Comparison of ENCODE assay signal across 20 cellular contexts in the genomic region with DNA sequence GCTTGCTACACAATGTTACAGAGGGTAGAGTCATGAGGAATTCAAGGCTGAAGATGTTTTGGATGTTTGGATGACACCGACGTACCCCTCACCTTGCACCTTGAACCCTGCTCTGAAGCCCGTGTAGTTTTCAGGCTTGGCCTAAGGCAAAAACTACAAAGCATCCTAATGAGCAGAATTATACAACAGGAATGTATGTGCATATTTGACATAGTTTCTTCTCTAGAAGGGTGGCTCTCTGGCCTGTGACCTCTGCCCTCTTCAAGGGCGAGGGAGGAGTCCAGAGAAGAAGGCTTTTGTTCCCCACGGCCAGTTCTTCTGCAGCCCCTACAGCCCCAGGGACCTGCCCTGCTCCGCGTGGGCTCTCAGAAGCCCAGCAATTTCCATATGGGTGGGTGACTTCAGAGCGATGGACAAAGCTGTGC. TPM values are rescaled to one million over a fixed set of nuclear protein-coding genes. Genes with fewer than 3 reads are reported as not detected.
DNase-seq lines count a peak whose midpoint lies in the region; ATAC-seq and TF ChIP-seq lines count a peak whose summit lies in the region.
"Had no signal": no experiment of that assay in that cellular context is flagged by ENCODE, and none has a peak within 500 bp of the region (broad histone marks: within the 10 kb centered on the region; RNA-seq: fewer than 3 reads in every experiment).

No MANE protein-coding gene starts in this region.

- no peaks in the 10 kb centered on the region for H3K36me3 ChIP-seq in Caco-2 (ENCODE audit: control insufficient read depth, insufficient read depth, low read length)
- no peaks in the 10 kb centered on the region for H3K36me3 ChIP-seq in neuron (ENCODE audit: insufficient read depth, low read length)

- peak overlapping the region; percentile 88 for H3K27ac Mint-ChIP-seq in Caco-2 (ENCODE audit: unreplicated experiment)
- H3K27ac Mint-ChIP-seq in HFFc6: peak overlapping the region; percentile 42; the same call in 1 of the 2 replicates
- no peak overlapping the region for H3K27ac Mint-ChIP-seq in T-cell
- no peak overlapping the region for H3K27ac Mint-ChIP-seq in activated T-helper 1 cell treated with anti-CD3 and anti-CD28 coated beads, Interleukin-12 subunit alpha, Interleukin-12 subunit beta, Interleukin-2, Interleukin-4 antibody, amounts not matched to agents 30 ng/mL and 10 ng/mL and 1 ng/mL, durations not matched to agents 14 hours and 24 hours and 36 hours

- BruUV-seq in Caco-2 (replicated peaks; lab: Mats Ljungman, UMichigan): no TSS peak

- peaks cover 36% of the 10 kb centered on the region for H3K36me3 Mint-ChIP-seq in Caco-2 (ENCODE audit: insufficient read depth, unreplicated experiment)
- peaks cover 3% of the 10 kb centered on the region; the same call in 1 of the 2 replicates for H3K36me3 Mint-ChIP-seq in HFFc6 (ENCODE audit: low read depth)
- no peaks in the 10 kb centered on the region for H3K36me3 Mint-ChIP-seq in T-cell
- H3K36me3 Mint-ChIP-seq in activated T-helper 1 cell treated with anti-CD3 and anti-CD28 coated beads, Interleukin-12 subunit alpha, Interleukin-12 subunit beta, Interleukin-2, Interleukin-4 antibody, amounts not matched to agents 30 ng/mL and 10 ng/mL and 1 ng/mL, durations not matched to agents 14 hours and 24 hours and 36 hours (ENCODE audit: low read depth): no peaks in the 10 kb centered on the region

- no peaks in the 10 kb centered on the region for H3K27me3 Mint-ChIP-seq in Caco-2 (ENCODE audit: insufficient read depth, unreplicated experiment)
- peaks cover 3% of the 10 kb centered on the region; the same call in 1 of the 2 replicates for H3K27me3 Mint-ChIP-seq in HFFc6 (ENCODE audit: insufficient read depth)
- H3K27me3 Mint-ChIP-seq in T-cell: peaks cover 0 to 7% of the 10 kb centered on the region in 2 donors
- H3K27me3 Mint-ChIP-seq in activated T-helper 1 cell treated with anti-CD3 and anti-CD28 coated beads, Interleukin-12 subunit alpha, Interleukin-12 subunit beta, Interleukin-2, Interleukin-4 antibody, amounts not matched to agents 30 ng/mL and 10 ng/mL and 1 ng/mL, durations not matched to agents 14 hours and 24 hours and 36 hours (ENCODE audit: insufficient read depth): no peaks in the 10 kb centered on the region

- no peak for ATAC-seq in T-cell (replicated peaks in 1 of 4)
- no peak for ATAC-seq in HG03095 (IDR thresholded peaks at IDR 0.05; ENCODE audit: unreplicated experiment)
- ATAC-seq: Right ventricle myocardium inferior had no signal

- H3K4me1 Mint-ChIP-seq in Caco-2 (ENCODE audit: low read depth, unreplicated experiment) (peaks cover 39% of the 10 kb centered on the region), HFFc6 (ENCODE audit: low read depth) (peaks cover 33% of the 10 kb centered on the region; the same call in 1 of the 2 replicates), T-cell (no peaks in the 10 kb centered on the region)
- no peaks in the 10 kb centered on the region for H3K4me1 Mint-ChIP-seq in activated T-helper 1 cell treated with anti-CD3 and anti-CD28 coated beads, Interleukin-12 subunit alpha, Interleukin-12 subunit beta, Interleukin-2, Interleukin-4 antibody, amounts not matched to agents 30 ng/mL and 10 ng/mL and 1 ng/mL, durations not matched to agents 14 hours and 24 hours and 36 hours (ENCODE audit: low read depth)

- H3K9me3 ChIP-seq in Caco-2 (no peaks in the 10 kb centered on the region), neuron (ENCODE audit: low read length) (no peaks in the 10 kb centered on the region)
- H3K9me3 ChIP-seq: SK-N-SH had no signal

- H3K9me3 Mint-ChIP-seq in Caco-2 (ENCODE audit: unreplicated experiment): no peaks in the 10 kb centered on the region
- H3K9me3 Mint-ChIP-seq in HFFc6: peaks cover 8% of the 10 kb centered on the region; the same call in 1 of the 2 replicates
- H3K9me3 Mint-ChIP-seq in T-cell: no peaks in the 10 kb centered on the region
- H3K9me3 Mint-ChIP-seq in activated T-helper 1 cell treated with anti-CD3 and anti-CD28 coated beads, Interleukin-12 subunit alpha, Interleukin-12 subunit beta, Interleukin-2, Interleukin-4 antibody, amounts not matched to agents 30 ng/mL and 10 ng/mL and 1 ng/mL, durations not matched to agents 14 hours and 24 hours and 36 hours: no peaks in the 10 kb centered on the region

- no peak overlapping the region for H3K4me3 ChIP-seq in Caco-2 (ENCODE audit: low read depth, low read length)
- no peak overlapping the region for H3K4me3 ChIP-seq in choroid plexus epithelial cell (ENCODE audit: low read depth, low read length)
- no peak overlapping the region for H3K4me3 ChIP-seq in neuron (ENCODE audit: low read length)

- H2AFZ ChIP-seq in neuron (ENCODE audit: low read depth, low read length): peak overlapping the region; percentile 15

- TF ChIP-seq CTCF in Caco-2 (IDR thresholded peaks at IDR 0.05; ENCODE audit: insufficient read depth in 1 of 2, low read depth in 1 of 2, low read length in 1 of 2, severe bottlenecking in 1 of 2, unreplicated experiment in 1 of 2) (no peak), HFFc6 (IDR thresholded peaks at IDR 0.05) (no peak), choroid plexus epithelial cell (conservative IDR thresholded peaks at IDR 0.05; ENCODE audit: low read depth, low read length) (no peak)

- H3K4me3 Mint-ChIP-seq in Caco-2 (ENCODE audit: unreplicated experiment): peak overlapping the region; percentile 34
- H3K4me3 Mint-ChIP-seq in HFFc6: no peak overlapping the region
- no peak overlapping the region for H3K4me3 Mint-ChIP-seq in T-cell
- no peak overlapping the region for H3K4me3 Mint-ChIP-seq in activated T-helper 1 cell treated with anti-CD3 and anti-CD28 coated beads, Interleukin-12 subunit alpha, Interleukin-12 subunit beta, Interleukin-2, Interleukin-4 antibody, amounts not matched to agents 30 ng/mL and 10 ng/mL and 1 ng/mL, durations not matched to agents 14 hours and 24 hours and 36 hours

- H3K27me3 ChIP-seq in Caco-2 (replicated peaks; ENCODE audit: control insufficient read depth, insufficient read depth, low read length) (no peaks in the 10 kb centered on the region), neuron (ENCODE audit: insufficient read depth, low read length) (no peaks in the 10 kb centered on the region)

- POLR2A ChIA-PET in Caco-2 (lab: Charles Lee): no interaction called here
- POLR2A ChIA-PET in T-cell (lab: Charles Lee): no interaction called here

- intact Hi-C loops in Caco-2 (cut with micrococcal nuclease; ENCODE audit: unreplicated experiment): loop anchor here (1.0 to 5.0 kb wide), 4 partner anchors 41 to 169 kb away; no protein-coding TSS in a partner anchor
- intact Hi-C loops in activated T-helper 1 cell treated with anti-CD3 and anti-CD28 coated beads, Interleukin-12 subunit alpha, Interleukin-12 subunit beta, Interleukin-2, Interleukin-4 antibody, amounts not matched to agents 30 ng/mL and 10 ng/mL and 1 ng/mL, durations not matched to agents 14 hours and 24 hours and 36 hours (cut with micrococcal nuclease): no loop called here

- DNase-seq in Caco-2 (peak; percentile 75 to 87), HFFc6 (no peak), choroid plexus epithelial cell (ENCODE audit: low read depth) (peak; percentile 11), T-cell (no peak), GDM1 (lab: John Stamatoyannopoulos, UW) (no peak)
- no peak for DNase-seq in activated T-helper 1 cell treated with anti-CD3 and anti-CD28 coated beads, Interleukin-12 subunit alpha, Interleukin-12 subunit beta, Interleukin-2, Interleukin-4 antibody, amounts not matched to agents 30 ng/mL and 10 ng/mL and 1 ng/mL, durations not matched to agents 14 hours and 24 hours and 36 hours (ENCODE audit: low spot score)
- DNase-seq: AML-193, Calu3, DMS79, GOT3, NCI-H1436 treated with DMSO at 0.1 percent for 48 hours, NCI-H2081, NCI-H2227 treated with DMSO at 0.1 percent for 48 hours, NCI-H526 treated with DMSO at 0.1 percent for 48 hours, OCI-M1, SK-N-SH had no signal

- CTCF ChIA-PET in Caco-2 (lab: Charles Lee) (no interaction called here), T-cell (lab: Charles Lee) (no interaction called here)

- peaks cover 30% of the 10 kb centered on the region for H3K4me1 ChIP-seq in Caco-2
- H3K4me1 ChIP-seq in neuron (ENCODE audit: insufficient read depth, low read length): peaks cover 10% of the 10 kb centered on the region

RNA-seq across cellular contexts. Expression of a gene that starts 43.3 kb away (rescaled TPM):
- total RNA-seq in Caco-2 (2022) (0.29 and 0.56 TPM in 2 replicates), T-cell (under 1 TPM in 4 of 5 donors, not detected in 1; 0.09 to 0.47 (median 0.40) TPM)
- total RNA-seq in HFFc6 (2021; fragmentation: NEBNext Ultra II Directional; extraction: Animal tissue kit (Norgen Biotek cat#: 25700)): not detected
- not detected in 2 replicates for total RNA-seq in activated T-helper 1 cell treated with anti-CD3 and anti-CD28 coated beads, Interleukin-12 subunit alpha, Interleukin-12 subunit beta, Interleukin-2, Interleukin-4 antibody, amounts not matched to agents 30 ng/mL and 10 ng/mL and 1 ng/mL, durations not matched to agents 14 hours and 24 hours and 36 hours
- total RNA-seq: Calu3, LHCN-M2, Right ventricle myocardium inferior had no signal

Comparison
In these comparisons a context has a peak if more than half of its experiments do, and no peak if none do; other contexts are left out.
1. DNase-seq: peak in Caco-2 (2 of 2) and choroid plexus epithelial cell (single experiment); none in HFFc6 (single experiment), T-cell (0 of 34), GDM1 (single experiment) and activated T-helper 1 cell treated with anti-CD3 and anti-CD28 coated beads, Interleukin-12 subunit alpha, Interleukin-12 subunit beta, Interleukin-2, Interleukin-4 antibody, amounts not matched to agents 30 ng/mL and 10 ng/mL and 1 ng/mL, durations not matched to agents 14 hours and 24 hours and 36 hours (single experiment).
2. H3K27ac Mint-ChIP-seq: peak in Caco-2 (single experiment) and HFFc6 (single experiment); none in T-cell (0 of 2) and activated T-helper 1 cell treated with anti-CD3 and anti-CD28 coated beads, Interleukin-12 subunit alpha, Interleukin-12 subunit beta, Interleukin-2, Interleukin-4 antibody, amounts not matched to agents 30 ng/mL and 10 ng/mL and 1 ng/mL, durations not matched to agents 14 hours and 24 hours and 36 hours (single experiment).